12 cellular contexts compared by ENCODE assay signal in the genomic region with DNA sequence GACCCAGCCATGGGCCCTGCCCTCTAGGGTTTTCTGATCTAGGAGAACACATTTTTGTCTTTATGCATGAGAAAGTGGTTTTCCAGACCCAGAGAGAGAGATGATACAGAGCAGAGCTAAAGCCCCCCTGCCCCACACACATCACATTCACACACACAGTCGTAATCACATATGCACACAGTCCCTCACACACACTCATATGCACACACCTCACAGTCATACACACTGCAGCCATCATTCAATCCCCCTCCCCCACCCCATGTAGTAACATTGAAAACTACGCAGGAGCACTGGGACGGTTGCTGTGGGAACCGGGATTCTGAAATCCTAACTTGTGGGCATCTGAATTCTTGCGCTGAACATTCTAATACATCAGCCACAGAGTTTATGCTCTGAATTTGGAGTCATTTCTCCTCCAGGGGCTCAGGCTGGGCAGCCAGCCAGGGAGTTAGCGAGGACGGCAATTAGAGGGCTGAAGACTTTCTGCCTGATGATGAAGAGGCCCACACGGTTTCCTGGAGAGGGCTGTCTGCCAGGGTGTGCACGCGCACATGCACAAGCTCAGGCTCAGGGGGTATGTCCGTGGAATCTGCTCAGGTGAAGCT. TPM values are rescaled to one million over a fixed set of nuclear protein-coding genes. Genes with fewer than 3 reads are reported as not detected.
DNase-seq lines count a peak whose midpoint lies in the region; ATAC-seq and TF ChIP-seq lines count a peak whose summit lies in the region.
"Had no signal": no experiment of that assay in that cellular context is flagged by ENCODE, and none has a peak within 500 bp of the region (broad histone marks: within the 10 kb centered on the region; RNA-seq: fewer than 3 reads in every experiment).

No MANE protein-coding gene starts in this region.

- POLR2A ChIA-PET in T-cell (lab: Charles Lee) = no interaction called here

- no peak for TF ChIP-seq CTCF in GM13977 (IDR thresholded peaks at IDR 0.05; ENCODE audit: extremely low read depth, insufficient read depth, missing control alignments)

- peaks cover 91% of the 10 kb centered on the region for H3K4me1 Mint-ChIP-seq in activated naive CD4-positive, alpha-beta T cell treated with anti-CD3 and anti-CD28 coated beads for 36 hours (ENCODE audit: low read depth)
- H3K4me1 Mint-ChIP-seq in T-cell = peaks cover 78 to 85% (median 83%) of the 10 kb centered on the region in 3 donors
- peaks cover 70% of the 10 kb centered on the region for H3K4me1 Mint-ChIP-seq in central memory CD8-positive, alpha-beta T cell

- peak; percentile 78 for DNase-seq in activated naive CD4-positive, alpha-beta T cell treated with anti-CD3 and anti-CD28 coated beads for 36 hours
- DNase-seq in activated naive CD4-positive, alpha-beta T cell treated with anti-CD3 and anti-CD28 coated beads, Interleukin-2, amount 50 U/mL, for 16 hours = no peak
- DNase-seq in T-cell (peak in 27 of 34 experiments; percentile 21 to 60 (median 46)), GM13977 (ENCODE audit: low spot score) (no peak), dermis blood vessel endothelial cell (no peak)
- no peak for DNase-seq in central memory CD8-positive, alpha-beta T cell (ENCODE audit: low spot score in 2 of 2)
- no peak for DNase-seq in stimulated activated naive CD8-positive, alpha-beta T cell treated with anti-CD3 and anti-CD28 coated beads, Interleukin-15, Interleukin-2, amounts not matched to agents 100 U/mL and 50 U/mL, for 24 hours
- DNase-seq: Karpas-422 had no signal

- H3K27ac Mint-ChIP-seq in activated naive CD4-positive, alpha-beta T cell treated with anti-CD3 and anti-CD28 coated beads for 36 hours = peak overlapping the region; percentile 95
- H3K27ac Mint-ChIP-seq in T-cell = peak overlapping the region; percentile 88 to 91
- peak overlapping the region; percentile 86 for H3K27ac Mint-ChIP-seq in central memory CD8-positive, alpha-beta T cell (ENCODE audit: low read depth)
- H3K27ac Mint-ChIP-seq: B cell; dendritic cell treated with granulocyte-macrophage colony-stimulating factor and Interleukin-4, amounts not matched to agents 40 ng/mL and 50 ng/mL, for 4 days had no signal

- no peaks in the 10 kb centered on the region for H3K9me3 Mint-ChIP-seq in activated naive CD4-positive, alpha-beta T cell treated with anti-CD3 and anti-CD28 coated beads for 36 hours
- H3K9me3 Mint-ChIP-seq in T-cell = no peaks in the 10 kb centered on the region
- no peaks in the 10 kb centered on the region for H3K9me3 Mint-ChIP-seq in central memory CD8-positive, alpha-beta T cell
- H3K9me3 Mint-ChIP-seq: dendritic cell treated with granulocyte-macrophage colony-stimulating factor and Interleukin-4, amounts not matched to agents 40 ng/mL and 50 ng/mL, for 4 days had no signal

- ATAC-seq in T-cell (replicated peaks in 1 of 4) = peak; percentile 56 to 80 (median 76)
- ATAC-seq in central memory CD8-positive, alpha-beta T cell (replicated peaks; ENCODE audit: extremely low read depth, poor library complexity, severe bottlenecking) = peak; percentile 59
- peak; percentile 42 for ATAC-seq in stimulated activated naive CD8-positive, alpha-beta T cell treated with anti-CD3 and anti-CD28 coated beads, Interleukin-15, Interleukin-2, amounts not matched to agents 100 U/mL and 50 U/mL, for 24 hours
- ATAC-seq in GM21515 (IDR thresholded peaks at IDR 0.05; ENCODE audit: unreplicated experiment) = no peak
- ATAC-seq: right lobe of liver had no signal

- intact Hi-C loops in activated naive CD4-positive, alpha-beta T cell treated with anti-CD3 and anti-CD28 coated beads for 36 hours (cut with micrococcal nuclease) = loop anchor here (1.0 kb wide), 3 partner anchors 11 to 57 kb away; no protein-coding TSS in a partner anchor

- in situ Hi-C loops in GM13977 (cut with MboI; ENCODE audit: low pct_unique_long_range_greater_than_20kb, low sequenced_read_pairs, unreplicated experiment) = no loop called here

- H3K27me3 Mint-ChIP-seq in activated naive CD4-positive, alpha-beta T cell treated with anti-CD3 and anti-CD28 coated beads for 36 hours (ENCODE audit: low read depth) = no peaks in the 10 kb centered on the region
- no peaks in the 10 kb centered on the region for H3K27me3 Mint-ChIP-seq in T-cell
- H3K27me3 Mint-ChIP-seq in central memory CD8-positive, alpha-beta T cell = no peaks in the 10 kb centered on the region

- peaks cover 78% of the 10 kb centered on the region for H3K36me3 Mint-ChIP-seq in activated naive CD4-positive, alpha-beta T cell treated with anti-CD3 and anti-CD28 coated beads for 36 hours (ENCODE audit: low read depth)
- H3K36me3 Mint-ChIP-seq in T-cell = peaks cover 41% of the 10 kb centered on the region
- H3K36me3 Mint-ChIP-seq in central memory CD8-positive, alpha-beta T cell (ENCODE audit: insufficient read depth) = peaks cover 69% of the 10 kb centered on the region

- CTCF ChIA-PET in activated naive CD4-positive, alpha-beta T cell treated with anti-CD3 and anti-CD28 coated beads for 36 hours (lab: Charles Lee) = interaction anchor here (0.6 to 5.2 kb wide), 6 partner anchors 9 to 89 kb away, joined by 3 to 28 read pairs (median 3); partner anchors contain the start of gene CD6
- CTCF ChIA-PET in T-cell (lab: Charles Lee) = no interaction called here

- peak overlapping the region; percentile 66 for H3K4me3 Mint-ChIP-seq in activated naive CD4-positive, alpha-beta T cell treated with anti-CD3 and anti-CD28 coated beads for 36 hours
- peak overlapping the region; percentile 43 to 78 (median 55) for H3K4me3 Mint-ChIP-seq in T-cell
- peak overlapping the region; percentile 50 for H3K4me3 Mint-ChIP-seq in central memory CD8-positive, alpha-beta T cell
- H3K4me3 Mint-ChIP-seq: B cell; dendritic cell treated with granulocyte-macrophage colony-stimulating factor and Interleukin-4, amounts not matched to agents 40 ng/mL and 50 ng/mL, for 4 days had no signal

RNA-seq across cellular contexts. Expression of gene CD6, which starts 32.7 kb away (rescaled TPM):
- 100 to 1,000 TPM; 227 to 234 TPM for total RNA-seq in activated naive CD4-positive, alpha-beta T cell treated with anti-CD3 and anti-CD28 coated beads for 36 hours
- total RNA-seq in T-cell = 100 to 1,000 TPM; 413 to 594 (median 495) TPM
- not detected in 2 replicates for total RNA-seq in dermis blood vessel endothelial cell

RNA-seq across cellular contexts. Expression of gene SLC15A3, which starts 52.2 kb away (rescaled TPM):
- 1 to 10 TPM; 5.6 to 5.8 TPM for total RNA-seq in activated naive CD4-positive, alpha-beta T cell treated with anti-CD3 and anti-CD28 coated beads for 36 hours
- 10 to 100 TPM in 1 of 5 donors, 1 to 10 TPM in 4; 5.4 to 12.2 (median 6.7) TPM for total RNA-seq in T-cell
- total RNA-seq in dermis blood vessel endothelial cell = 8.7 and 9.0 TPM in 2 replicates

Comparison
In these comparisons a context has a peak if more than half of its experiments do, and no peak if none do; other contexts are left out.
1. DNase-seq: peak in activated naive CD4-positive, alpha-beta T cell treated with anti-CD3 and anti-CD28 coated beads for 36 hours (single experiment) and T-cell (27 of 34); none in activated naive CD4-positive, alpha-beta T cell treated with anti-CD3 and anti-CD28 coated beads, Interleukin-2, amount 50 U/mL, for 16 hours (single experiment), central memory CD8-positive, alpha-beta T cell (0 of 2), stimulated activated naive CD8-positive, alpha-beta T cell treated with anti-CD3 and anti-CD28 coated beads, Interleukin-15, Interleukin-2, amounts not matched to agents 100 U/mL and 50 U/mL, for 24 hours (single experiment), GM13977 (single experiment) and dermis blood vessel endothelial cell (single experiment).
2. RNA of gene CD6, which starts 32.7 kb away (total RNA-seq): 413 to 594 TPM in T-cell and 227 to 234 TPM in activated naive CD4-positive, alpha-beta T cell treated with anti-CD3 and anti-CD28 coated beads for 36 hours; not detected in dermis blood vessel endothelial cell; every median in the first group is over 100 times any median in the second.
3. Peak in every context shown above with its lines, with median percentiles within 50 percentile points of each other: H3K27ac Mint-ChIP-seq and H3K4me3 Mint-ChIP-seq.